Comparison of ENCODE assay signal across 1 cellular context in genomic region chr1:179190861-179191260, GRCh38.
TF ChIP-seq lines count a peak whose summit lies in the region.

No MANE protein-coding gene starts in this region.

TF ChIP-seq in HepG2, 621 proteins besides CTCF, POLR2A, EP300 and RAD21:
- TF ChIP-seq ZNF776 (CRISPR knock-in tag; IDR thresholded peaks at IDR 0.05) (no peak), ZNF335 (CRISPR knock-in tag; IDR thresholded peaks at IDR 0.05) (no peak)
- TF ChIP-seq, protein P1, sequence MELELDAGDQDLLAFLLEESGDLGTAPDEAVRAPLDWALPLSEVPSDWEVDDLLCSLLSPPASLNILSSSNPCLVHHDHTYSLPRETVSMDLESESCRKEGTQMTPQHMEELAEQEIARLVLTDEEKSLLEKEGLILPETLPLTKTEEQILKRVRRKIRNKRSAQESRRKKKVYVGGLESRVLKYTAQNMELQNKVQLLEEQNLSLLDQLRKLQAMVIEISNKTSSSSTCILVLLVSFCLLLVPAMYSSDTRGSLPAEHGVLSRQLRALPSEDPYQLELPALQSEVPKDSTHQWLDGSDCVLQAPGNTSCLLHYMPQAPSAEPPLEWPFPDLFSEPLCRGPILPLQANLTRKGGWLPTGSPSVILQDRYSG (CRISPR knock-in tag; IDR thresholded peaks at IDR 0.05), result no peak
